ENCODE assay signal across 24 cellular contexts in the genomic region with DNA sequence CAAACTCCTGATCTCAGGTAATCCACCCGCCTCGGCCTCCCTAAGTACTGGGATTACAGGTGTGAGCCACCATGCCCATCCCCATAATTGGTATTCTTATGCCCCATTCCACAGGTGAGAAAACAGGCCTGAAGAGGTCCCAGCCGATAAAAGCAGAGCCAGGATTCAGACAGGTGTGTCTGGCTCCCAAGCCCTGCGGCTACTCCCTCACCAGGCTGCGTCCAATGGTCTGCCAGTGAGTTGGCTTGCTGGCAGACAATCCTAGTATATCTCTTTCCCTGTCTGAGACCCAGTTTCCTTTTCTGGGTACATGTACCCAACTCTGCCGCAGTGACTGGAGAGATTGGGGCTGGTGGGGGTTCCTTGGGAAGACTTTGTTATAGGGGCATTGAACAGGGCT. TPM values are rescaled to one million over a fixed set of nuclear protein-coding genes. Genes with fewer than 3 reads are reported as not detected.
DNase-seq lines count a peak whose midpoint lies in the region; ATAC-seq and TF ChIP-seq lines count a peak whose summit lies in the region.
"Had no signal": no experiment of that assay in that cellular context is flagged by ENCODE, and none has a peak within 500 bp of the region (broad histone marks: within the 10 kb centered on the region; RNA-seq: fewer than 3 reads in every experiment).

No MANE protein-coding gene starts in this region.

- H3K4me3 Mint-ChIP-seq in activated CD4-positive, alpha-beta T cell treated with anti-CD3 and anti-CD28 coated beads, Interleukin-2, amount 10 ng/mL, durations not matched to agents 24 days and 14 days: peak overlapping the region; percentile 30
- no peak overlapping the region for H3K4me3 Mint-ChIP-seq in activated CD4-positive, alpha-beta T cell treated with anti-CD3 and anti-CD28 coated beads for 36 hours
- H3K4me3 Mint-ChIP-seq in GM23338: peak overlapping the region; percentile 29; the same call in 2 of the 3 replicates
- H3K4me3 Mint-ChIP-seq in effector memory CD8-positive, alpha-beta T cell: peak overlapping the region; percentile 1 to 88
- H3K4me3 Mint-ChIP-seq in osteocyte (ENCODE audit: unreplicated experiment): peak overlapping the region; percentile 5

- peaks cover 8% of the 10 kb centered on the region; the same call in 1 of the 2 replicates for H4K20me1 ChIP-seq in GM23338 (replicated peaks; ENCODE audit: insufficient read depth)

- peaks cover 8% of the 10 kb centered on the region; the same call in 1 of the 2 replicates for H3K79me2 ChIP-seq in GM23338 (replicated peaks; ENCODE audit: insufficient read depth)

- intact Hi-C loops in activated CD4-positive, alpha-beta T cell treated with anti-CD3 and anti-CD28 coated beads, Interleukin-2, amount 10 ng/mL, durations not matched to agents 24 days and 14 days (cut with micrococcal nuclease): no loop called here
- intact Hi-C loops in activated CD4-positive, alpha-beta T cell treated with anti-CD3 and anti-CD28 coated beads for 36 hours (cut with DNase I, micrococcal nuclease): loop anchor here in 1 of 2 experiments (5.0 kb wide), 1 partner anchor 677 kb away; a partner anchor contains a TSS

- H3K27ac ChIP-seq in GM23338 (ENCODE audit: low read depth): no peak overlapping the region
- H3K27ac ChIP-seq: A549, cardiac muscle cell, pancreas had no signal

- H3K27me3 ChIP-seq in GM23338 (ENCODE audit: insufficient read depth): 0 out of 2 replicates have a peak, but pooled peaks cover 9% of the 10 kb centered on the region
- H3K27me3 ChIP-seq: cardiac muscle cell, pancreas had no signal

- 0 out of 2 replicates have a peak, but pooled peaks cover 2% of the 10 kb centered on the region for H3F3A ChIP-seq in GM23338 (replicated peaks; ENCODE audit: low read depth)

- H3K4me1 Mint-ChIP-seq in activated CD4-positive, alpha-beta T cell treated with anti-CD3 and anti-CD28 coated beads, Interleukin-2, amount 10 ng/mL, durations not matched to agents 24 days and 14 days: peaks cover 11% of the 10 kb centered on the region
- peaks cover 2% of the 10 kb centered on the region for H3K4me1 Mint-ChIP-seq in activated CD4-positive, alpha-beta T cell treated with anti-CD3 and anti-CD28 coated beads for 36 hours
- H3K4me1 Mint-ChIP-seq in GM23338: peaks cover 8% of the 10 kb centered on the region
- H3K4me1 Mint-ChIP-seq in effector memory CD8-positive, alpha-beta T cell (ENCODE audit: low read depth in 2 of 2): peaks cover 0 to 11% of the 10 kb centered on the region in 2 donors
- peaks cover 26% of the 10 kb centered on the region for H3K4me1 Mint-ChIP-seq in osteocyte (ENCODE audit: unreplicated experiment)

- no peak for DNase-seq in activated CD4-positive, alpha-beta T cell treated with anti-CD3 and anti-CD28 coated beads, Interleukin-2, amount 10 ng/mL, durations not matched to agents 24 days and 14 days
- DNase-seq in activated CD4-positive, alpha-beta T cell treated with anti-CD3 and anti-CD28 coated beads for 36 hours: no peak
- DNase-seq in GM23338 (ENCODE audit: low spot score): no peak
- no peak for DNase-seq in effector memory CD8-positive, alpha-beta T cell
- DNase-seq in osteocyte (ENCODE audit: extremely low spot score, unreplicated experiment): no peak
- DNase-seq in T-helper 9 cell: no peak
- DNase-seq in cerebellar nuclear complex (lab: John Stamatoyannopoulos, UW): no peak
- DNase-seq: activated CD8-positive, alpha-beta T cell treated with anti-CD3 and anti-CD28 coated beads for 36 hours; C1 segment of cervical spinal cord; dermis blood vessel endothelial cell; DMS153; GDM1; islet precursor cell; MM.1S; NCI-H146; NCI-H2227 treated with DMSO at 0.1 percent for 48 hours; NCI-H748 treated with DMSO at 0.1 percent for 48 hours; pancreas; SHP77; stimulated activated CD4-positive, alpha-beta T cell treated with anti-CD3 and anti-CD28 coated beads, Interleukin-15, amount 100 ng/mL, for 24 hours had no signal

- no peak overlapping the region for H3K27ac Mint-ChIP-seq in activated CD4-positive, alpha-beta T cell treated with anti-CD3 and anti-CD28 coated beads, Interleukin-2, amount 10 ng/mL, durations not matched to agents 24 days and 14 days
- H3K27ac Mint-ChIP-seq in activated CD4-positive, alpha-beta T cell treated with anti-CD3 and anti-CD28 coated beads for 36 hours: no peak overlapping the region
- H3K27ac Mint-ChIP-seq in GM23338: no peak overlapping the region
- H3K27ac Mint-ChIP-seq in effector memory CD8-positive, alpha-beta T cell: peak overlapping the region in 1 of 2 donors; percentile 7
- no peak overlapping the region for H3K27ac Mint-ChIP-seq in osteocyte (ENCODE audit: unreplicated experiment)
- H3K27ac Mint-ChIP-seq: activated CD8-positive, alpha-beta T cell treated with anti-CD3 and anti-CD28 coated beads for 36 hours had no signal

- H3K9me2 ChIP-seq in GM23338 (ENCODE audit: insufficient read depth): no peaks in the 10 kb centered on the region

- no peak overlapping the region for H3K4me3 ChIP-seq in GM23338
- H3K4me3 ChIP-seq: A549, cardiac muscle cell, pancreas had no signal

- peaks cover 9% of the 10 kb centered on the region; the same call in 1 of the 2 replicates for H3K4me1 ChIP-seq in GM23338 (ENCODE audit: insufficient read depth)

- H3K9me3 Mint-ChIP-seq in activated CD4-positive, alpha-beta T cell treated with anti-CD3 and anti-CD28 coated beads, Interleukin-2, amount 10 ng/mL, durations not matched to agents 24 days and 14 days: no peaks in the 10 kb centered on the region
- H3K9me3 Mint-ChIP-seq in activated CD4-positive, alpha-beta T cell treated with anti-CD3 and anti-CD28 coated beads for 36 hours (ENCODE audit: low read depth): no peaks in the 10 kb centered on the region
- no peaks in the 10 kb centered on the region; the same call in 2 of the 3 replicates for H3K9me3 Mint-ChIP-seq in GM23338
- H3K9me3 Mint-ChIP-seq in effector memory CD8-positive, alpha-beta T cell: no peaks in the 10 kb centered on the region
- H3K9me3 Mint-ChIP-seq in osteocyte (ENCODE audit: unreplicated experiment): no peaks in the 10 kb centered on the region
- H3K9me3 Mint-ChIP-seq: activated CD8-positive, alpha-beta T cell treated with anti-CD3 and anti-CD28 coated beads for 36 hours had no signal

- no peaks in the 10 kb centered on the region for H3K36me3 Mint-ChIP-seq in activated CD4-positive, alpha-beta T cell treated with anti-CD3 and anti-CD28 coated beads, Interleukin-2, amount 10 ng/mL, durations not matched to agents 24 days and 14 days (ENCODE audit: low read depth)
- no peaks in the 10 kb centered on the region for H3K36me3 Mint-ChIP-seq in activated CD4-positive, alpha-beta T cell treated with anti-CD3 and anti-CD28 coated beads for 36 hours (ENCODE audit: low read depth)
- no peaks in the 10 kb centered on the region for H3K36me3 Mint-ChIP-seq in GM23338 (ENCODE audit: low read depth)
- peaks cover 5% of the 10 kb centered on the region for H3K36me3 Mint-ChIP-seq in effector memory CD8-positive, alpha-beta T cell (ENCODE audit: insufficient read depth)
- H3K36me3 Mint-ChIP-seq in osteocyte (ENCODE audit: unreplicated experiment): no peaks in the 10 kb centered on the region

- no peak overlapping the region for H3K4me2 ChIP-seq in GM23338

- H3K27me3 Mint-ChIP-seq in activated CD4-positive, alpha-beta T cell treated with anti-CD3 and anti-CD28 coated beads, Interleukin-2, amount 10 ng/mL, durations not matched to agents 24 days and 14 days: peaks cover 27% of the 10 kb centered on the region
- peaks cover 2% of the 10 kb centered on the region for H3K27me3 Mint-ChIP-seq in activated CD4-positive, alpha-beta T cell treated with anti-CD3 and anti-CD28 coated beads for 36 hours
- H3K27me3 Mint-ChIP-seq in GM23338 (ENCODE audit: insufficient read depth, low read depth, poor library complexity) (peaks cover 19% of the 10 kb centered on the region), osteocyte (ENCODE audit: unreplicated experiment) (no peaks in the 10 kb centered on the region)
- peaks cover 0 to 7% of the 10 kb centered on the region in 2 donors for H3K27me3 Mint-ChIP-seq in effector memory CD8-positive, alpha-beta T cell

- no peak for ATAC-seq in activated CD4-positive, alpha-beta T cell treated with anti-CD3 and anti-CD28 coated beads for 36 hours
- ATAC-seq in GM23338 (no peak), HG03025 (IDR thresholded peaks at IDR 0.05; ENCODE audit: low FRiP score, unreplicated experiment) (no peak)
- no peak for ATAC-seq in effector memory CD8-positive, alpha-beta T cell (replicated peaks)
- ATAC-seq: A549; activated CD8-positive, alpha-beta T cell treated with anti-CD3 and anti-CD28 coated beads for 36 hours; pancreas; sciatic nerve had no signal

- TF ChIP-seq CTCF in GM23338 (conservative IDR thresholded peaks at IDR 0.05; ENCODE audit: low read depth in 2 of 2) (no peak), osteocyte (IDR thresholded peaks at IDR 0.05) (no peak)

- no peaks in the 10 kb centered on the region for H3K36me3 ChIP-seq in GM23338 (ENCODE audit: insufficient read depth)
- H3K36me3 ChIP-seq: cardiac muscle cell, pancreas had no signal

- POLR2A ChIA-PET in activated CD4-positive, alpha-beta T cell treated with anti-CD3 and anti-CD28 coated beads for 36 hours (lab: Charles Lee): no interaction called here

- CTCF ChIA-PET in activated CD4-positive, alpha-beta T cell treated with anti-CD3 and anti-CD28 coated beads for 36 hours (lab: Charles Lee): interaction anchor here (0.6 to 5.1 kb wide), 4 partner anchors 10 to 200 kb away, joined by 3 to 35 read pairs (median 16); no protein-coding TSS in a partner anchor

- H2AFZ ChIP-seq in GM23338: no peak overlapping the region

TF ChIP-seq in GM23338, 12 proteins besides CTCF, POLR2A, EP300 and RAD21 (continues in another document):
- TF ChIP-seq STAT1 (IDR thresholded peaks at IDR 0.05; ENCODE audit: unreplicated experiment): no peak

RNA-seq across cellular contexts. Expression of a gene that starts 1.9 kb away (rescaled TPM):
- 0.09 and 1.0 TPM in 2 replicates for total RNA-seq in activated CD4-positive, alpha-beta T cell treated with anti-CD3 and anti-CD28 coated beads, Interleukin-2, amount 10 ng/mL, durations not matched to agents 24 days and 14 days
- 1 to 10 TPM in 1 of 2 experiments, under 1 TPM in 1; 0.82 to 1.3 TPM for total RNA-seq in activated CD4-positive, alpha-beta T cell treated with anti-CD3 and anti-CD28 coated beads for 36 hours
- total RNA-seq in GM23338 (2014; rRNA removed; shearing (Covaris generic)): 17.2 and 31.5 TPM in 2 replicates
- 5.1 and 6.0 TPM in 2 replicates for polyA plus RNA-seq in GM23338 (2016; fragmentation: Nextera tagmentation; extraction: Ambion mirVana)
- 102 and 114 TPM in 2 replicates for total RNA-seq in osteocyte
